In the genomic region with DNA sequence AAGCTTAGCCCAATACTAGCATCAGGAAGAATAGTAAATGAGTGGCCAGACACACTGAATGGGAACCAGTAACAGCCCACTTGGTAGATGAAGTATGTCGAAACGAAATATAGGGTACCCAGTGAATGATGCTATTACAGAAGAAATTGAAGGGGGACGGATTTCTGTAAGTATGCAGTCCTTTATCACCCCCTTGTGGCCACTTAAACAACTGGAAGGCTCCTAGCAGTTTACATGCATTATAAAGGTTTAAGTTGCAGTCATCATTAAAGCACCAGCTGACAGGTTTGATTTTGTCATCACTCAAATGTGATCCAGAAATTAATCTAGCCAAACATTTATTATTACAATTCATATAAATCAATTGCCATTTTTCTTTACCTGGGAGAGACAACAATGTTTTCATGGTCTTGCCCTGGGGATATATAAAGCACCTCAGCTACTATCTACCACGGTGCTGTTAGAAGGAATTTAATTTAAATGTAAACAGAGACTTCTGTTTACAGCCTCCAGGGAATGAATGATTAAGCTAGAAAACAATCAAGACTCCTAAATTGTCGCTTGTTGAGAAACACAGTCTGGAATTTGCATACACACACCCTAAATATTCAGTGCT, we compare ENCODE assay signal across 8 cellular contexts. TPM values are rescaled to one million over a fixed set of nuclear protein-coding genes. Genes with fewer than 3 reads are reported as not detected.
A peak's percentile ranks its signal among the peaks of the same experiment; 100 is the strongest.
DNase-seq lines count a peak whose midpoint lies in the region; ATAC-seq, FAIRE-seq and TF ChIP-seq lines count a peak whose summit lies in the region.

No MANE protein-coding gene starts in this region.

- no peak overlapping the region for H2AFZ ChIP-seq in endothelial cell of umbilical vein (ENCODE audit: low read depth, low read length)

- no peak overlapping the region for H3K4me3 ChIP-seq in endothelial cell of umbilical vein (replicated peaks in 1 of 3; ENCODE audit: insufficient read depth in 1 of 3, low read depth in 1 of 3, low read length in 3 of 3)

- H3K36me3 ChIP-seq in endothelial cell of umbilical vein (ENCODE audit: control insufficient read depth in 2 of 2, extremely low read depth in 1 of 2, insufficient read depth in 2 of 2, low read length in 2 of 2): peaks cover 6 to 8% of the 10 kb centered on the region in 2 experiments

- H3K4me1 ChIP-seq in endothelial cell of umbilical vein (ENCODE audit: control insufficient read depth, extremely low read depth, insufficient read depth, low read length): no peaks in the 10 kb centered on the region

- intact Hi-C loops in endothelial cell of umbilical vein (cut with micrococcal nuclease): loop anchor here (1.0 to 10.0 kb wide), 4 partner anchors 125 to 902 kb away; no protein-coding TSS in a partner anchor

- no peaks in the 10 kb centered on the region for H3K27me3 Mint-ChIP-seq in naive thymus-derived CD8-positive, alpha-beta T cell

- H3K9ac ChIP-seq in endothelial cell of umbilical vein (replicated peaks; ENCODE audit: extremely low read depth, insufficient read depth, low read length): no peak overlapping the region

- CTCF ChIA-PET in endothelial cell of umbilical vein (lab: Charles Lee): interaction anchor here (0.7 to 14.1 kb wide), 14 partner anchors 8 to 1025 kb away, joined by 3 to 261 read pairs (median 4); no protein-coding TSS in a partner anchor

- no TSS peak for BruUV-seq in endothelial cell of umbilical vein (replicated peaks; lab: Mats Ljungman, UMichigan)

- H3K79me2 ChIP-seq in endothelial cell of umbilical vein (ENCODE audit: control insufficient read depth, insufficient read depth, low read length): peaks cover 1% of the 10 kb centered on the region

- ATAC-seq in HG02870 (IDR thresholded peaks at IDR 0.05; ENCODE audit: unreplicated experiment) (peak; percentile 58), HG03571 (IDR thresholded peaks at IDR 0.05; ENCODE audit: unreplicated experiment) (no peak)
- ATAC-seq in naive thymus-derived CD8-positive, alpha-beta T cell: peak; percentile 84 to 91

- H3K9me3 ChIP-seq in endothelial cell of umbilical vein (replicated peaks; ENCODE audit: control insufficient read depth, insufficient read depth, low read length): no peaks in the 10 kb centered on the region

- H3K27ac Mint-ChIP-seq in naive thymus-derived CD8-positive, alpha-beta T cell: peak overlapping the region in 2 of 10 donors; percentile 15 to 69

- H3K9me1 ChIP-seq in endothelial cell of umbilical vein (replicated peaks; ENCODE audit: control insufficient read depth, extremely low read depth, insufficient read depth, low read length): no peaks in the 10 kb centered on the region

- H3K27ac ChIP-seq in endothelial cell of umbilical vein (ENCODE audit: insufficient read depth, low read depth, low read length): no peak overlapping the region

- no peak overlapping the region for H3K4me3 Mint-ChIP-seq in naive thymus-derived CD8-positive, alpha-beta T cell

- FAIRE-seq in TTC549 (lab: Jason Lieb, UNC) (peak; percentile 69), endothelial cell of umbilical vein (lab: Jason Lieb, UNC) (peak; percentile 80)

- peaks cover 6 to 13% (median 10%) of the 10 kb centered on the region in 4 donors for H3K4me1 Mint-ChIP-seq in naive thymus-derived CD8-positive, alpha-beta T cell

- no peaks in the 10 kb centered on the region for H4K20me1 ChIP-seq in endothelial cell of umbilical vein (replicated peaks; ENCODE audit: control insufficient read depth, extremely low read depth, insufficient read depth, low read length)

- POLR2A ChIA-PET in endothelial cell of umbilical vein (lab: Charles Lee): no interaction called here
- POLR2A ChIA-PET in naive thymus-derived CD8-positive, alpha-beta T cell (lab: Charles Lee): no interaction called here

- peak; percentile 61 for TF ChIP-seq CTCF in GM12874 (IDR thresholded peaks at IDR 0.05; ENCODE audit: insufficient read depth, low read depth, low read length)
- TF ChIP-seq CTCF in endothelial cell of umbilical vein (IDR thresholded peaks at IDR 0.05; ENCODE audit: extremely low read depth in 1 of 2, insufficient read depth in 1 of 2, low read depth in 1 of 2, low read length in 2 of 2): peak; percentile 61 to 75

- no peaks in the 10 kb centered on the region for H3K27me3 ChIP-seq in endothelial cell of umbilical vein (ENCODE audit: control insufficient read depth in 2 of 2, insufficient read depth in 2 of 2, low read length in 2 of 2)

- no peak overlapping the region for H3K4me2 ChIP-seq in endothelial cell of umbilical vein (ENCODE audit: insufficient read depth, low read length)

- peaks cover 0 to 29% (median 5%) of the 10 kb centered on the region in 3 donors for H3K36me3 Mint-ChIP-seq in naive thymus-derived CD8-positive, alpha-beta T cell

- DNase-seq in AML-193 (lab: John Stamatoyannopoulos, UW) (peak; percentile 87 to 88), NCI-H2171 (lab: John Stamatoyannopoulos, UW) (peak; percentile 28), endothelial cell of umbilical vein (ENCODE audit: low read depth, low spot score) (peak; percentile 64)
- peak in 9 of 10 donors; percentile 18 to 70 (median 51) for DNase-seq in naive thymus-derived CD8-positive, alpha-beta T cell

- no peaks in the 10 kb centered on the region for H3K9me3 Mint-ChIP-seq in naive thymus-derived CD8-positive, alpha-beta T cell

- TF ChIP-seq POLR2A in endothelial cell of umbilical vein (IDR thresholded peaks at IDR 0.05; ENCODE audit: low read depth, low read length): no peak

- dilution Hi-C loops in endothelial cell of umbilical vein (cut with MboI; ENCODE audit: extremely low pct_ligation_motif_present, low sequenced_read_pairs): no loop called here

TF ChIP-seq in endothelial cell of umbilical vein, 7 proteins besides CTCF, POLR2A, EP300 and RAD21:
- TF ChIP-seq GATA2 (IDR thresholded peaks at IDR 0.05; ENCODE audit: insufficient read depth, insufficient read length, low read depth, low read length) (no peak), EZH2 (IDR thresholded peaks at IDR 0.05; ENCODE audit: borderline replicate concordance, low read depth, low read length, severe bottlenecking) (no peak), POLR2AphosphoS5 (IDR thresholded peaks at IDR 0.05; ENCODE audit: insufficient read depth, low read depth, low read length) (no peak), FOS (IDR thresholded peaks at IDR 0.05; ENCODE audit: borderline replicate concordance, insufficient read depth, low read length) (no peak), MYC (IDR thresholded peaks at IDR 0.05; ENCODE audit: low read depth, low read length) (no peak), JUN (IDR thresholded peaks at IDR 0.05; ENCODE audit: borderline replicate concordance, insufficient read depth, insufficient read length, low read depth) (no peak)
- TF ChIP-seq, protein P1, sequence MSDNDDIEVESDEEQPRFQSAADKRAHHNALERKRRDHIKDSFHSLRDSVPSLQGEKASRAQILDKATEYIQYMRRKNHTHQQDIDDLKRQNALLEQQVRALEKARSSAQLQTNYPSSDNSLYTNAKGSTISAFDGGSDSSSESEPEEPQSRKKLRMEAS (IDR thresholded peaks at IDR 0.05; ENCODE audit: insufficient read depth, insufficient read length): no peak

RNA-seq across cellular contexts. Expression of a gene that starts 7.7 kb away (rescaled TPM):
- total RNA-seq in endothelial cell of umbilical vein: 44.1 and 46.0 TPM in 2 replicates
- 13.5 and 17.8 TPM in 2 replicates for polyA plus RNA-seq in endothelial cell of umbilical vein
- 27.8 and 29.5 TPM in 2 replicates for polyA plus RNA-seq in endothelial cell of umbilical vein (2011; cell fraction: cytosol; rRNA removed)
- 28.2 and 38.7 TPM in 2 replicates for polyA plus RNA-seq in endothelial cell of umbilical vein (2011; cell fraction: nucleus; rRNA removed)
- 43.3 and 60.1 TPM in 2 replicates for polyA plus RNA-seq in endothelial cell of umbilical vein (2012)
- polyA minus RNA-seq in endothelial cell of umbilical vein: 5.5 and 7.8 TPM in 2 replicates
- polyA minus RNA-seq in endothelial cell of umbilical vein (2011; cell fraction: cytosol; rRNA and poly(A)+ RNA removed): 11.5 TPM
- 14.7 and 18.5 TPM in 2 replicates for polyA minus RNA-seq in endothelial cell of umbilical vein (2011; cell fraction: nucleus; rRNA and poly(A)+ RNA removed)
- 10 to 100 TPM; 64.0 to 68.8 TPM for total RNA-seq in naive thymus-derived CD8-positive, alpha-beta T cell
- 10 to 100 TPM; 38.9 to 47.9 (median 44.2) TPM for polyA plus RNA-seq in naive thymus-derived CD8-positive, alpha-beta T cell

Comparison
In these comparisons a context has a peak if more than half of its experiments do, and no peak if none do; other contexts are left out.
1. DNase-seq: peak in every context shown above with its lines; median percentile 88 in AML-193; 64 in endothelial cell of umbilical vein; 51 in naive thymus-derived CD8-positive, alpha-beta T cell; 28 in NCI-H2171.